Comparison of ENCODE assay signal across 10 cellular contexts in genomic region chr18:51654441-51655326, GRCh38.
DNase-seq lines count a peak whose midpoint lies in the region; ATAC-seq lines count a peak whose summit lies in the region.
"Had no signal": no experiment of that assay in that cellular context is flagged by ENCODE, and none has a peak within 500 bp of the region (broad histone marks: within the 10 kb centered on the region; RNA-seq: fewer than 3 reads in every experiment).

No MANE protein-coding gene starts in this region.

- no peak overlapping the region for H3K27ac Mint-ChIP-seq in activated T-cell treated with anti-CD3 and anti-CD28 coated beads, Interleukin-2, amount 50 U/mL, for 24 hours

- DNase-seq in iPS-NIHi7 (ENCODE audit: extremely low spot score) (peak; percentile 54), NCI-H510A treated with DMSO at 0.1 percent for 48 hours (lab: John Stamatoyannopoulos, UW) (no peak), GOT3 (lab: John Stamatoyannopoulos, UW) (no peak), cerebellar cortex (ENCODE audit: low spot score) (no peak)
- no peak for DNase-seq in activated T-cell treated with anti-CD3 and anti-CD28 coated beads, Interleukin-2, amount 50 U/mL, for 24 hours
- DNase-seq: colonic mucosa, DMS153 had no signal

- ATAC-seq in GM18907 (IDR thresholded peaks at IDR 0.05; ENCODE audit: unreplicated experiment) (peak; percentile 61), HG02571 (IDR thresholded peaks at IDR 0.05; ENCODE audit: unreplicated experiment) (peak; percentile 83), HG03565 (IDR thresholded peaks at IDR 0.05; ENCODE audit: unreplicated experiment) (peak; percentile 65)

- no peaks in the 10 kb centered on the region for H3K9me3 Mint-ChIP-seq in activated T-cell treated with anti-CD3 and anti-CD28 coated beads, Interleukin-2, amount 50 U/mL, for 24 hours

- H3K4me3 Mint-ChIP-seq in activated T-cell treated with anti-CD3 and anti-CD28 coated beads, Interleukin-2, amount 50 U/mL, for 24 hours, result no peak overlapping the region

- H3K36me3 Mint-ChIP-seq in activated T-cell treated with anti-CD3 and anti-CD28 coated beads, Interleukin-2, amount 50 U/mL, for 24 hours (ENCODE audit: low read depth), result no peaks in the 10 kb centered on the region

- peaks cover 10% of the 10 kb centered on the region for H3K27me3 Mint-ChIP-seq in activated T-cell treated with anti-CD3 and anti-CD28 coated beads, Interleukin-2, amount 50 U/mL, for 24 hours

- H3K4me1 Mint-ChIP-seq in activated T-cell treated with anti-CD3 and anti-CD28 coated beads, Interleukin-2, amount 50 U/mL, for 24 hours (ENCODE audit: low read depth), result no peaks in the 10 kb centered on the region
